Comparison of ENCODE assay signal across 1 cellular context in the genomic region with DNA sequence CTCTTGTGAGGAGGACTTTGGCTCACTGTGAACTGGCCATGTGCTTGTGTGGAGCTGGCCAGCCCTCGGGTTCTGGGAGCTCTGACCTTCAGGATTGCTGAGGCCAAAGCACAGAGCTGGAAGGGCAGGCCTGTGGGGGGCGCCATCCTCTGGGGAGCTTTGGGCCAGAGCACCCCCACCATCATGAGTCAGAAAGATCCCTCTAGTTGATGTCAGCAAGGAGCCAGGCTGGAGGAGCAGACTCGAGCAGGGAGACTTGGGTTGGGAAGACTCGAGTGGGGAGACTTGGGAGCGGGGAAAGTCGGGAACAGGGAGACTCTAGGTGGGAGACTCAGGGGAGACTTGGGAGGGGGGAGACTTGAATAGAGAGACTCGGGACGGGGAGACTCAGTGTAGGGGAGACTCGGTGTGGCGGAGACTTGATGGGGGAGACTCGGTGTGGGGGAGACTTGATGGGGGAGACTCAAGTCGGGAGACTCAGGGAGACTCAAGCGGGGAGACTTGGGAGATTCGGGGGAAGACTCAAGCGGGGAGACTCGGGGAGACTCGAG.
TF ChIP-seq lines count a peak whose summit lies in the region.

No MANE protein-coding gene starts in this region.

TF ChIP-seq in WTC11, 78 proteins besides CTCF, POLR2A, EP300 and RAD21 (continued from another document):
- TF ChIP-seq, protein P1, sequence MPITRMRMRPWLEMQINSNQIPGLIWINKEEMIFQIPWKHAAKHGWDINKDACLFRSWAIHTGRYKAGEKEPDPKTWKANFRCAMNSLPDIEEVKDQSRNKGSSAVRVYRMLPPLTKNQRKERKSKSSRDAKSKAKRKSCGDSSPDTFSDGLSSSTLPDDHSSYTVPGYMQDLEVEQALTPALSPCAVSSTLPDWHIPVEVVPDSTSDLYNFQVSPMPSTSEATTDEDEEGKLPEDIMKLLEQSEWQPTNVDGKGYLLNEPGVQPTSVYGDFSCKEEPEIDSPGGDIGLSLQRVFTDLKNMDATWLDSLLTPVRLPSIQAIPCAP (CRISPR knock-in tag; IDR thresholded peaks at IDR 0.05), result no peak
- TF ChIP-seq KAT7 (CRISPR knock-in tag; IDR thresholded peaks at IDR 0.05; ENCODE audit: borderline replicate concordance) (no peak), USF2 (CRISPR knock-in tag; IDR thresholded peaks at IDR 0.05) (no peak), E2F5 (CRISPR knock-in tag; IDR thresholded peaks at IDR 0.05) (no peak)
TF ChIP-seq in WTC11: peak in this region for 0.
